In the genomic region with DNA sequence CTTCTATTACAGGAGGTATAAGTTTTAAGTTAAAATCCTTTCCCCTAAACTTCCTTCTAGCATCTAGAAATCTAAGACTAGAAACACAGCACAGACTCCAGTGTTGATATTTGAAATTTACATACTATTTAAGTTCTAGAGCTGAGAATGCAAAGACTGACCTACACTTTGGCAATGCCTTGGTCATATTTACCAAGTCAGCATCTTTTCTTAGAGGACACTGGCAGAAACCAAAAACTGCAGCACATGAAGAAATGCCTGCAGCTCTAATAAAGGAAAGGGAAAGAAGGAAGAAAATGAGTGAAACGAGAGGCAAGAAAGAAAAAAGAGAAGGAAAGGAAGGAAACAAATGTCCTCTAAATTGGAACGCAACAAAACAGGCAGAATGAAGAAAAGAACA, we compare ENCODE assay signal across 4 cellular contexts.
TF ChIP-seq lines count a peak whose summit lies in the region.

No MANE protein-coding gene starts in this region.

TF ChIP-seq in HepG2, 621 proteins besides CTCF, POLR2A, EP300 and RAD21:
- TF ChIP-seq MAFK (conservative IDR thresholded peaks at IDR 0.05 in 1 of 2, IDR thresholded peaks at IDR 0.05 in 1 of 2; ENCODE audit: low read length in 2 of 2) (peak; percentile 67 to 80), MAFF (IDR thresholded peaks at IDR 0.05; ENCODE audit: low read depth, low read length) (peak; percentile 58), RXRB (CRISPR knock-in tag; IDR thresholded peaks at IDR 0.05; ENCODE audit: borderline replicate concordance) (no peak)
TF ChIP-seq in HepG2: peak in this region for 2.

TF ChIP-seq in A549, 52 proteins besides CTCF, POLR2A, EP300 and RAD21:
- TF ChIP-seq TFCP2L1 (CRISPR knock-in tag; IDR thresholded peaks at IDR 0.05) (no peak), MAFK (IDR thresholded peaks at IDR 0.05; ENCODE audit: partially characterized antibody) (peak; percentile 30)

TF ChIP-seq in IMR-90, 13 proteins besides CTCF, POLR2A, EP300 and RAD21:
- 0 out of 2 replicates have a peak, but pooled peaks have one; percentile 51 for TF ChIP-seq MAFK (IDR thresholded peaks at IDR 0.05; ENCODE audit: low read depth, low read length)
- TF ChIP-seq, protein P1, sequence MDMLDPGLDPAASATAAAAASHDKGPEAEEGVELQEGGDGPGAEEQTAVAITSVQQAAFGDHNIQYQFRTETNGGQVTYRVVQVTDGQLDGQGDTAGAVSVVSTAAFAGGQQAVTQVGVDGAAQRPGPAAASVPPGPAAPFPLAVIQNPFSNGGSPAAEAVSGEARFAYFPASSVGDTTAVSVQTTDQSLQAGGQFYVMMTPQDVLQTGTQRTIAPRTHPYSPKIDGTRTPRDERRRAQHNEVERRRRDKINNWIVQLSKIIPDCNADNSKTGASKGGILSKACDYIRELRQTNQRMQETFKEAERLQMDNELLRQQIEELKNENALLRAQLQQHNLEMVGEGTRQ (IDR thresholded peaks at IDR 0.05; ENCODE audit: low read depth, low read length), result no peak

TF ChIP-seq in K562, 482 proteins besides CTCF, POLR2A, EP300 and RAD21:
- TF ChIP-seq, protein P2, sequence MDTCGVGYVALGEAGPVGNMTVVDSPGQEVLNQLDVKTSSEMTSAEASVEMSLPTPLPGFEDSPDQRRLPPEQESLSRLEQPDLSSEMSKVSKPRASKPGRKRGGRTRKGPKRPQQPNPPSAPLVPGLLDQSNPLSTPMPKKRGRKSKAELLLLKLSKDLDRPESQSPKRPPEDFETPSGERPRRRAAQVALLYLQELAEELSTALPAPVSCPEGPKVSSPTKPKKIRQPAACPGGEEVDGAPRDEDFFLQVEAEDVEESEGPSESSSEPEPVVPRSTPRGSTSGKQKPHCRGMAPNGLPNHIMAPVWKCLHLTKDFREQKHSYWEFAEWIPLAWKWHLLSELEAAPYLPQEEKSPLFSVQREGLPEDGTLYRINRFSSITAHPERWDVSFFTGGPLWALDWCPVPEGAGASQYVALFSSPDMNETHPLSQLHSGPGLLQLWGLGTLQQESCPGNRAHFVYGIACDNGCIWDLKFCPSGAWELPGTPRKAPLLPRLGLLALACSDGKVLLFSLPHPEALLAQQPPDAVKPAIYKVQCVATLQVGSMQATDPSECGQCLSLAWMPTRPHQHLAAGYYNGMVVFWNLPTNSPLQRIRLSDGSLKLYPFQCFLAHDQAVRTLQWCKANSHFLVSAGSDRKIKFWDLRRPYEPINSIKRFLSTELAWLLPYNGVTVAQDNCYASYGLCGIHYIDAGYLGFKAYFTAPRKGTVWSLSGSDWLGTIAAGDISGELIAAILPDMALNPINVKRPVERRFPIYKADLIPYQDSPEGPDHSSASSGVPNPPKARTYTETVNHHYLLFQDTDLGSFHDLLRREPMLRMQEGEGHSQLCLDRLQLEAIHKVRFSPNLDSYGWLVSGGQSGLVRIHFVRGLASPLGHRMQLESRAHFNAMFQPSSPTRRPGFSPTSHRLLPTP (IDR thresholded peaks at IDR 0.05; ENCODE audit: borderline replicate concordance, extremely low read depth, insufficient read length), result no peak
- TF ChIP-seq PTTG1 (tag; IDR thresholded peaks at IDR 0.05; ENCODE audit: low read depth) (no peak), ZNF316 (IDR thresholded peaks at IDR 0.05) (peak; percentile 76), CREBBP (IDR thresholded peaks at IDR 0.05; ENCODE audit: low read depth, low read length) (no peak), ZNF12 (CRISPR knock-in tag; IDR thresholded peaks at IDR 0.05) (no peak), MAFF (IDR thresholded peaks at IDR 0.05; ENCODE audit: low read length) (peak; percentile 41; the same call in 1 of the 2 replicates), C11orf30 (IDR thresholded peaks at IDR 0.05; ENCODE audit: low read depth) (peak; percentile 49; the same call in 1 of the 2 replicates)
- TF ChIP-seq, protein P3, sequence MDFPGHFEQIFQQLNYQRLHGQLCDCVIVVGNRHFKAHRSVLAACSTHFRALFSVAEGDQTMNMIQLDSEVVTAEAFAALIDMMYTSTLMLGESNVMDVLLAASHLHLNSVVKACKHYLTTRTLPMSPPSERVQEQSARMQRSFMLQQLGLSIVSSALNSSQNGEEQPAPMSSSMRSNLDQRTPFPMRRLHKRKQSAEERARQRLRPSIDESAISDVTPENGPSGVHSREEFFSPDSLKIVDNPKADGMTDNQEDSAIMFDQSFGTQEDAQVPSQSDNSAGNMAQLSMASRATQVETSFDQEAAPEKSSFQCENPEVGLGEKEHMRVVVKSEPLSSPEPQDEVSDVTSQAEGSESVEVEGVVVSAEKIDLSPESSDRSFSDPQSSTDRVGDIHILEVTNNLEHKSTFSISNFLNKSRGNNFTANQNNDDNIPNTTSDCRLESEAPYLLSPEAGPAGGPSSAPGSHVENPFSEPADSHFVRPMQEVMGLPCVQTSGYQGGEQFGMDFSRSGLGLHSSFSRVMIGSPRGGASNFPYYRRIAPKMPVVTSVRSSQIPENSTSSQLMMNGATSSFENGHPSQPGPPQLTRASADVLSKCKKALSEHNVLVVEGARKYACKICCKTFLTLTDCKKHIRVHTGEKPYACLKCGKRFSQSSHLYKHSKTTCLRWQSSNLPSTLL (IDR thresholded peaks at IDR 0.05), result no peak
- TF ChIP-seq, protein P4, sequence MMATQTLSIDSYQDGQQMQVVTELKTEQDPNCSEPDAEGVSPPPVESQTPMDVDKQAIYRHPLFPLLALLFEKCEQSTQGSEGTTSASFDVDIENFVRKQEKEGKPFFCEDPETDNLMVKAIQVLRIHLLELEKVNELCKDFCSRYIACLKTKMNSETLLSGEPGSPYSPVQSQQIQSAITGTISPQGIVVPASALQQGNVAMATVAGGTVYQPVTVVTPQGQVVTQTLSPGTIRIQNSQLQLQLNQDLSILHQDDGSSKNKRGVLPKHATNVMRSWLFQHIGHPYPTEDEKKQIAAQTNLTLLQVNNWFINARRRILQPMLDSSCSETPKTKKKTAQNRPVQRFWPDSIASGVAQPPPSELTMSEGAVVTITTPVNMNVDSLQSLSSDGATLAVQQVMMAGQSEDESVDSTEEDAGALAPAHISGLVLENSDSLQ (IDR thresholded peaks at IDR 0.05), result no peak
TF ChIP-seq in K562: peak in this region for 3.
